Comparison of ENCODE assay signal across 8 cellular contexts in genomic region chr5:132294728-132295504, GRCh38. TPM values are rescaled to one million over a fixed set of nuclear protein-coding genes. Genes with fewer than 3 reads are reported as not detected.
DNase-seq lines count a peak whose midpoint lies in the region; ATAC-seq and TF ChIP-seq lines count a peak whose summit lies in the region.

No MANE protein-coding gene starts in this region.

- peaks cover 31% of the 10 kb centered on the region for H3K4me1 Mint-ChIP-seq in activated CD4-positive, alpha-beta memory T cell treated with anti-CD3 and anti-CD28 coated beads, Interleukin-2, amount 10 ng/mL, durations not matched to agents 7 days and 5 days

- H3K4me1 ChIP-seq in effector memory CD4-positive, alpha-beta T cell (ENCODE audit: control insufficient read depth, insufficient read depth, low read length, poor library complexity, severe bottlenecking) = peaks cover 19% of the 10 kb centered on the region
- H3K4me1 ChIP-seq in mucosa of descending colon (ENCODE audit: low read depth) = peaks cover 17% of the 10 kb centered on the region

- DNase-seq in AG09319 (ENCODE audit: extremely low read depth, low read depth) = peak; percentile 38
- DNase-seq in MV-4-11 (lab: John Stamatoyannopoulos, UW) = peak; percentile 98
- DNase-seq in activated CD4-positive, alpha-beta memory T cell treated with anti-CD3 and anti-CD28 coated beads, Interleukin-2, amount 10 ng/mL, durations not matched to agents 7 days and 5 days = peak; percentile 76
- DNase-seq in effector memory CD4-positive, alpha-beta T cell = peak; percentile 23 to 60 (median 60)
- peak; percentile 73 to 85 (median 77) for DNase-seq in mucosa of descending colon
- DNase-seq in stimulated activated CD8-positive, alpha-beta memory T cell treated with anti-CD3 and anti-CD28 coated beads, Interleukin-4, amount 100 ng/mL, for 4 hours (ENCODE audit: low read depth in 2 of 2, low spot score in 1 of 2) = peak; percentile 49 to 70
- no peak for DNase-seq in COLO829 (ENCODE audit: low spot score)

- intact Hi-C loops in mucosa of descending colon (cut with DNase I, micrococcal nuclease) = no loop called here

- H3K27ac ChIP-seq in effector memory CD4-positive, alpha-beta T cell (ENCODE audit: insufficient read depth, low read length, poor library complexity, severe bottlenecking) = no peak overlapping the region

- peak overlapping the region; percentile 70 for H3K4me3 ChIP-seq in effector memory CD4-positive, alpha-beta T cell (ENCODE audit: insufficient read depth, low read depth, low read length, poor library complexity, severe bottlenecking)
- peak overlapping the region; percentile 32 for H3K4me3 ChIP-seq in mucosa of descending colon

- POLR2A ChIA-PET in activated CD4-positive, alpha-beta memory T cell treated with anti-CD3 and anti-CD28 coated beads, Interleukin-2, amount 10 ng/mL, durations not matched to agents 7 days and 5 days (lab: Charles Lee) = interaction anchor here (0.8 to 1.2 kb wide), 2 partner anchors 9 to 74 kb away, joined by 3 read pairs; partner anchors contain the start of gene SLC22A5

- H3K9me3 ChIP-seq in effector memory CD4-positive, alpha-beta T cell (ENCODE audit: control insufficient read depth, low read length) = no peaks in the 10 kb centered on the region
- no peaks in the 10 kb centered on the region for H3K9me3 ChIP-seq in mucosa of descending colon

- H3K36me3 ChIP-seq in effector memory CD4-positive, alpha-beta T cell (ENCODE audit: control insufficient read depth, insufficient read depth, low read length) = no peaks in the 10 kb centered on the region
- H3K36me3 ChIP-seq in mucosa of descending colon (ENCODE audit: low read depth) = no peaks in the 10 kb centered on the region

- TF ChIP-seq CTCF in AG09319 (IDR thresholded peaks at IDR 0.05; ENCODE audit: low read depth, low read length) (no peak), mucosa of descending colon (IDR thresholded peaks at IDR 0.05) (no peak)

- no peaks in the 10 kb centered on the region for H3K9me3 Mint-ChIP-seq in activated CD4-positive, alpha-beta memory T cell treated with anti-CD3 and anti-CD28 coated beads, Interleukin-2, amount 10 ng/mL, durations not matched to agents 7 days and 5 days

- no peaks in the 10 kb centered on the region for H3K36me3 Mint-ChIP-seq in activated CD4-positive, alpha-beta memory T cell treated with anti-CD3 and anti-CD28 coated beads, Interleukin-2, amount 10 ng/mL, durations not matched to agents 7 days and 5 days (ENCODE audit: low read depth)

- H3K27me3 ChIP-seq in effector memory CD4-positive, alpha-beta T cell (replicated peaks; ENCODE audit: control insufficient read depth, insufficient read depth, low read length, poor library complexity, severe bottlenecking) = peaks cover 4% of the 10 kb centered on the region

- peaks cover 5% of the 10 kb centered on the region for H3K27me3 Mint-ChIP-seq in activated CD4-positive, alpha-beta memory T cell treated with anti-CD3 and anti-CD28 coated beads, Interleukin-2, amount 10 ng/mL, durations not matched to agents 7 days and 5 days

- H3K4me3 Mint-ChIP-seq in activated CD4-positive, alpha-beta memory T cell treated with anti-CD3 and anti-CD28 coated beads, Interleukin-2, amount 10 ng/mL, durations not matched to agents 7 days and 5 days = peak overlapping the region; percentile 87

- CTCF ChIA-PET in activated CD4-positive, alpha-beta memory T cell treated with anti-CD3 and anti-CD28 coated beads, Interleukin-2, amount 10 ng/mL, durations not matched to agents 7 days and 5 days (lab: Charles Lee) = interaction anchor here (1.4 to 1.5 kb wide), 3 partner anchors 8 to 29 kb away, joined by 4 to 5 read pairs (median 4); no protein-coding TSS in a partner anchor

- ATAC-seq in GM21529 (IDR thresholded peaks at IDR 0.05; ENCODE audit: unreplicated experiment) = peak; percentile 7
- ATAC-seq in mucosa of descending colon = peak; percentile 63

- peak overlapping the region; percentile 67 for H3K27ac Mint-ChIP-seq in activated CD4-positive, alpha-beta memory T cell treated with anti-CD3 and anti-CD28 coated beads, Interleukin-2, amount 10 ng/mL, durations not matched to agents 7 days and 5 days

RNA-seq across cellular contexts. Expression of gene SLC22A4, which starts 0.7 kb away (rescaled TPM):
- total RNA-seq in activated CD4-positive, alpha-beta memory T cell treated with anti-CD3 and anti-CD28 coated beads, Interleukin-2, amount 10 ng/mL, durations not matched to agents 7 days and 5 days = under 1 TPM; 0.10 to 0.28 TPM
- 10 to 100 TPM in 1 of 3 donors, 1 to 10 TPM in 2; 2.7 to 13.4 (median 3.6) TPM for total RNA-seq in mucosa of descending colon

RNA-seq across cellular contexts. Expression of gene PDLIM4, which starts 37.4 kb away (rescaled TPM):
- total RNA-seq in activated CD4-positive, alpha-beta memory T cell treated with anti-CD3 and anti-CD28 coated beads, Interleukin-2, amount 10 ng/mL, durations not matched to agents 7 days and 5 days = not detected
- total RNA-seq in mucosa of descending colon = 10 to 100 TPM in 1 of 3 donors, 1 to 10 TPM in 2; 5.1 to 59.0 (median 5.6) TPM

Comparison
In these comparisons a context has a peak if more than half of its experiments do, and no peak if none do; other contexts are left out.
1. RNA of gene PDLIM4, which starts 37.4 kb away (total RNA-seq): 5.1 to 59.0 TPM in mucosa of descending colon; not detected in activated CD4-positive, alpha-beta memory T cell treated with anti-CD3 and anti-CD28 coated beads, Interleukin-2, amount 10 ng/mL, durations not matched to agents 7 days and 5 days; every median in the first group is over 4 times any median in the second.